In the genomic region with DNA sequence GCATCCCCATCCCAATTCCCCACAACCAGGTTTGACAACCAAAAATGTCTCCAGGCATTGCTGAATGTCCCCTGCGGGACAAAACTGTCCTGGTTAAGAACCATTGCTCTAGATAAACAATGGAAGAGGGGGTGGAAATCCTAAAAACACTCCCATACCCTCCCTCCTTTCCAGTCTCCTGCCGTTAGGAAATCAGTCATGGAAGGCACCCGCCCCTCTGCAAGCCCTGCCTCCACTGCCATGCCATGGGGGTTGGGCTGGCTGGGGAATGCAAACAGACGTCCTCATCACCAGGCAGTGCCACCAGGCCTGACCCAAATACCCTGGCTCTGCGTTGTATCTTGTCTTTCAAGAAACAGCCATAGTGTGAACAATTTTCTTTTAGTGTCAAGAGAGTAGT, we compare ENCODE assay signal across 1 cellular context.
TF ChIP-seq lines count a peak whose summit lies in the region.

No MANE protein-coding gene starts in this region.

TF ChIP-seq in WTC11, 78 proteins besides CTCF, POLR2A, EP300 and RAD21 (continued from another document):
- TF ChIP-seq PRRX2 (CRISPR knock-in tag; IDR thresholded peaks at IDR 0.05), result no peak
